ENCODE assay signal across 17 cellular contexts in the genomic region with DNA sequence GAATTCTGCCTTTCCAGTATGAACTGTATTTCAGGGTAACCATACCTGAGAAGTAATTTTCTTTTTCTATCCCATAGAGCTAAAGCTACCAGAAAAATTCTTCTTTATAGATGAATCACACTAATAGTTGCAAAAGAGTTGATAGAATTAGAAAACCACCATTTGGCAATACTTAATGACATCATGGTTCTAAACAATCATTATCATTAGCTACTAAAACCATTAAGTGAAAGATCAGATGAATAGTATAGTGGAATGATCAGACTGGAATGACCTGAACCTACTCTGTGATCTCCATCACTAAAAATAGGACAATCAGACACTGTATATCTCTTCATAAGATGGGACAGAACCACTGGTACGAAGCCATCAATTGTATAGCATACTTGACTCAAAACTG. TPM values are rescaled to one million over a fixed set of nuclear protein-coding genes. Genes with fewer than 3 reads are reported as not detected.
DNase-seq lines count a peak whose midpoint lies in the region; ATAC-seq and TF ChIP-seq lines count a peak whose summit lies in the region.
"Had no signal": no experiment of that assay in that cellular context is flagged by ENCODE, and none has a peak within 500 bp of the region (broad histone marks: within the 10 kb centered on the region; RNA-seq: fewer than 3 reads in every experiment).

No MANE protein-coding gene starts in this region.

- intact Hi-C loops in CD4-positive, alpha-beta memory T cell (cut with micrococcal nuclease): loop anchor here (5.0 kb wide), 1 partner anchor 168 kb away; no protein-coding TSS in a partner anchor
- intact Hi-C loops in adrenal gland (cut with DNase I): no loop called here

- no peak overlapping the region for H3K4me3 ChIP-seq in CD4-positive, alpha-beta memory T cell (ENCODE audit: low read length in 2 of 2)
- no peak overlapping the region for H3K4me3 ChIP-seq in GM23248
- no peak overlapping the region for H3K4me3 ChIP-seq in adrenal gland

- 0 out of 2 replicates have a peak, but pooled peaks cover under 1% of the 10 kb centered on the region for H3F3A ChIP-seq in GM23248 (ENCODE audit: insufficient read depth)

- 100% methylated on average over 1 of the region's 1 CpG for WGBS in GM23248 (ENCODE audit: low coverage in 1 of 2, low lambda C conversion rate in 2 of 2, missing lambda C conversion rate in 2 of 2), 2 experiments
- 87 to 100% (median 96%) methylated on average over 1 of the region's 1 CpG for WGBS in adrenal gland, 4 donors

- H3K27ac Mint-ChIP-seq in activated T-cell treated with anti-CD3 and anti-CD28 coated beads, Interleukin-2, amount 50 U/mL, for 24 hours: peak overlapping the region; percentile 92
- peak overlapping the region in 4 of 7 donors; percentile 62 to 79 (median 68) for H3K27ac Mint-ChIP-seq in CD4-positive, alpha-beta memory T cell
- peak overlapping the region; percentile 43 for H3K27ac Mint-ChIP-seq in activated CD8-positive, alpha-beta T cell treated with anti-CD3 and anti-CD28 coated beads, Interleukin-2, amount 10 ng/mL, durations not matched to agents 7 days and 5 days
- H3K27ac Mint-ChIP-seq in naive thymus-derived CD8-positive, alpha-beta T cell: peak overlapping the region in 8 of 10 donors; percentile 0 to 85 (median 76)

- H3K9ac ChIP-seq in GM23248: no peak overlapping the region

- no peaks in the 10 kb centered on the region for H3K9me2 ChIP-seq in GM23248 (ENCODE audit: insufficient read depth)

- POLR2A ChIA-PET in CD4-positive, alpha-beta memory T cell (lab: Charles Lee; ENCODE audit: partially characterized antibody): no interaction called here
- POLR2A ChIA-PET in activated CD8-positive, alpha-beta T cell treated with anti-CD3 and anti-CD28 coated beads, Interleukin-2, amount 10 ng/mL, durations not matched to agents 7 days and 5 days (lab: Charles Lee): no interaction called here
- POLR2A ChIA-PET in naive thymus-derived CD8-positive, alpha-beta T cell (lab: Charles Lee): interaction anchor here (0.6 to 0.7 kb wide), 2 partner anchors 14 to 24 kb away, joined by 3 read pairs; no protein-coding TSS in a partner anchor

- CTCF ChIA-PET in CD4-positive, alpha-beta memory T cell (lab: Charles Lee; ENCODE audit: partially characterized antibody): interaction anchor here (4.8 kb wide), 1 partner anchor 20 kb away, joined by 23 read pairs; no protein-coding TSS in a partner anchor
- CTCF ChIA-PET in activated CD8-positive, alpha-beta T cell treated with anti-CD3 and anti-CD28 coated beads, Interleukin-2, amount 10 ng/mL, durations not matched to agents 7 days and 5 days (lab: Charles Lee): interaction anchor here (1.0 to 1.3 kb wide), 2 partner anchors 19 to 43 kb away, joined by 5 read pairs; no protein-coding TSS in a partner anchor

- peaks cover 63% of the 10 kb centered on the region for H3K4me1 Mint-ChIP-seq in activated T-cell treated with anti-CD3 and anti-CD28 coated beads, Interleukin-2, amount 50 U/mL, for 24 hours (ENCODE audit: low read depth)
- H3K4me1 Mint-ChIP-seq in CD4-positive, alpha-beta memory T cell: peaks cover 21 to 33% (median 27%) of the 10 kb centered on the region in 4 donors
- H3K4me1 Mint-ChIP-seq in activated CD8-positive, alpha-beta T cell treated with anti-CD3 and anti-CD28 coated beads, Interleukin-2, amount 10 ng/mL, durations not matched to agents 7 days and 5 days (ENCODE audit: low read depth): peaks cover 33% of the 10 kb centered on the region
- peaks cover 5 to 30% (median 22%) of the 10 kb centered on the region in 4 donors for H3K4me1 Mint-ChIP-seq in naive thymus-derived CD8-positive, alpha-beta T cell

- no peaks in the 10 kb centered on the region for H4K20me1 ChIP-seq in GM23248 (ENCODE audit: insufficient read depth)

- H2AFZ ChIP-seq in GM23248: no peak overlapping the region

- H3K79me2 ChIP-seq in GM23248 (ENCODE audit: insufficient read depth): no peaks in the 10 kb centered on the region

- H3K9me3 Mint-ChIP-seq in activated T-cell treated with anti-CD3 and anti-CD28 coated beads, Interleukin-2, amount 50 U/mL, for 24 hours: no peaks in the 10 kb centered on the region
- no peaks in the 10 kb centered on the region for H3K9me3 Mint-ChIP-seq in CD4-positive, alpha-beta memory T cell
- H3K9me3 Mint-ChIP-seq in activated CD8-positive, alpha-beta T cell treated with anti-CD3 and anti-CD28 coated beads, Interleukin-2, amount 10 ng/mL, durations not matched to agents 7 days and 5 days (ENCODE audit: insufficient read depth): no peaks in the 10 kb centered on the region
- H3K9me3 Mint-ChIP-seq in naive thymus-derived CD8-positive, alpha-beta T cell: no peaks in the 10 kb centered on the region

- ATAC-seq in activated CD8-positive, alpha-beta T cell treated with anti-CD3 and anti-CD28 coated beads, Interleukin-2, amount 10 ng/mL, durations not matched to agents 7 days and 5 days: no peak
- ATAC-seq in naive thymus-derived CD8-positive, alpha-beta T cell: no peak

- no peaks in the 10 kb centered on the region for H3K9me3 ChIP-seq in CD4-positive, alpha-beta memory T cell (ENCODE audit: control insufficient read depth in 1 of 2, low read length in 2 of 2)
- H3K9me3 ChIP-seq in GM23248 (ENCODE audit: low read depth) (no peaks in the 10 kb centered on the region), adrenal gland (replicated peaks in 1 of 3) (no peaks in the 10 kb centered on the region)

- H3K27ac ChIP-seq in CD4-positive, alpha-beta memory T cell (ENCODE audit: low read depth, low read length): no peak overlapping the region
- no peak overlapping the region for H3K27ac ChIP-seq in GM23248
- no peak overlapping the region for H3K27ac ChIP-seq in adrenal gland

- TF ChIP-seq CTCF in adrenal gland (IDR thresholded peaks at IDR 0.05): no peak

- no peak overlapping the region for H3K4me2 ChIP-seq in GM23248 (ENCODE audit: unreplicated experiment)

- no peak for TF ChIP-seq POLR2A in adrenal gland (IDR thresholded peaks at IDR 0.05)

- H3K4me3 Mint-ChIP-seq in activated T-cell treated with anti-CD3 and anti-CD28 coated beads, Interleukin-2, amount 50 U/mL, for 24 hours: no peak overlapping the region
- no peak overlapping the region for H3K4me3 Mint-ChIP-seq in CD4-positive, alpha-beta memory T cell
- H3K4me3 Mint-ChIP-seq in activated CD8-positive, alpha-beta T cell treated with anti-CD3 and anti-CD28 coated beads, Interleukin-2, amount 10 ng/mL, durations not matched to agents 7 days and 5 days: no peak overlapping the region
- no peak overlapping the region for H3K4me3 Mint-ChIP-seq in naive thymus-derived CD8-positive, alpha-beta T cell

- peaks cover 94% of the 10 kb centered on the region for H3K36me3 Mint-ChIP-seq in activated T-cell treated with anti-CD3 and anti-CD28 coated beads, Interleukin-2, amount 50 U/mL, for 24 hours (ENCODE audit: low read depth)
- H3K36me3 Mint-ChIP-seq in CD4-positive, alpha-beta memory T cell: peaks cover 61 to 74% of the 10 kb centered on the region in 2 donors
- H3K36me3 Mint-ChIP-seq in activated CD8-positive, alpha-beta T cell treated with anti-CD3 and anti-CD28 coated beads, Interleukin-2, amount 10 ng/mL, durations not matched to agents 7 days and 5 days (ENCODE audit: low read depth): peaks cover 80% of the 10 kb centered on the region
- H3K36me3 Mint-ChIP-seq in naive thymus-derived CD8-positive, alpha-beta T cell: peaks cover 12 to 93% (median 23%) of the 10 kb centered on the region in 3 donors

- in situ Hi-C loops in GM23248 (cut with MboI): no loop called here

- peaks cover 80% of the 10 kb centered on the region for H3K36me3 ChIP-seq in CD4-positive, alpha-beta memory T cell (ENCODE audit: insufficient read depth, low read length)
- H3K36me3 ChIP-seq in GM23248 (ENCODE audit: low read depth) (peaks cover 19% of the 10 kb centered on the region; the same call in 1 of the 2 replicates), adrenal gland (replicated peaks in 1 of 2) (peaks cover 0 to 49% of the 10 kb centered on the region in 2 donors)

- no peak for DNase-seq in activated T-cell treated with anti-CD3 and anti-CD28 coated beads, Interleukin-2, amount 50 U/mL, for 24 hours
- DNase-seq in activated T-cell treated with anti-CD3 and anti-CD28 coated beads, Interleukin-2, amount 50 U/mL, for 48 hours: no peak
- no peak for DNase-seq in CD4-positive, alpha-beta memory T cell
- DNase-seq in activated CD8-positive, alpha-beta T cell treated with anti-CD3 and anti-CD28 coated beads, Interleukin-2, amount 10 ng/mL, durations not matched to agents 7 days and 5 days: no peak
- no peak for DNase-seq in naive thymus-derived CD8-positive, alpha-beta T cell
- DNase-seq in GM23248 (no peak), adrenal gland (no peak)
- DNase-seq: AML-193; H7; KG1; NCI-H1092; NCI-H1694; NCI-H345; NCI-H69; NK-92 treated with Interleukin-12 subunit alpha and Interleukin-12 subunit beta, amount 100 ng/mL, for 24 hours; OCI-M1; RPMI8226 had no signal

- peaks cover 15% of the 10 kb centered on the region for H3K4me1 ChIP-seq in CD4-positive, alpha-beta memory T cell (ENCODE audit: insufficient read depth, low read length)
- H3K4me1 ChIP-seq in GM23248 (ENCODE audit: insufficient read depth): peaks cover 6% of the 10 kb centered on the region; the same call in 1 of the 2 replicates
- peaks cover 0 to 12% of the 10 kb centered on the region in 2 donors for H3K4me1 ChIP-seq in adrenal gland (replicated peaks in 1 of 2)

- H3K27me3 Mint-ChIP-seq in activated T-cell treated with anti-CD3 and anti-CD28 coated beads, Interleukin-2, amount 50 U/mL, for 24 hours: no peaks in the 10 kb centered on the region
- no peaks in the 10 kb centered on the region for H3K27me3 Mint-ChIP-seq in CD4-positive, alpha-beta memory T cell
- no peaks in the 10 kb centered on the region for H3K27me3 Mint-ChIP-seq in activated CD8-positive, alpha-beta T cell treated with anti-CD3 and anti-CD28 coated beads, Interleukin-2, amount 10 ng/mL, durations not matched to agents 7 days and 5 days (ENCODE audit: low read depth)
- H3K27me3 Mint-ChIP-seq in naive thymus-derived CD8-positive, alpha-beta T cell: no peaks in the 10 kb centered on the region

- no peaks in the 10 kb centered on the region for H3K27me3 ChIP-seq in CD4-positive, alpha-beta memory T cell (ENCODE audit: insufficient read depth, low read length)
- H3K27me3 ChIP-seq in GM23248 (replicated peaks; ENCODE audit: insufficient read depth) (no peaks in the 10 kb centered on the region), adrenal gland (no peaks in the 10 kb centered on the region)

RNA-seq across cellular contexts. Expression of gene ZC3HAV1L, which starts 19.8 kb away (rescaled TPM):
- 1 to 10 TPM; 3.8 to 4.6 TPM for total RNA-seq in CD4-positive, alpha-beta memory T cell
- under 1 TPM in 1 of 2 donors, not detected in 1; 0.37 TPM for polyA plus RNA-seq in CD4-positive, alpha-beta memory T cell
- total RNA-seq in activated CD8-positive, alpha-beta T cell treated with anti-CD3 and anti-CD28 coated beads, Interleukin-2, amount 10 ng/mL, durations not matched to agents 7 days and 5 days: 10 to 100 TPM; 17.3 to 20.2 TPM
- under 1 TPM; 0.26 to 0.36 TPM for total RNA-seq in naive thymus-derived CD8-positive, alpha-beta T cell
- under 1 TPM in 1 of 3 donors, not detected in 2; 0.23 TPM for polyA plus RNA-seq in naive thymus-derived CD8-positive, alpha-beta T cell
- total RNA-seq in GM23248 (2014; rRNA removed; shearing (Covaris generic)): 10.9 TPM in 2 replicates
- polyA plus RNA-seq in GM23248 (2016; fragmentation: Nextera tagmentation; extraction: Ambion mirVana): 8.8 and 9.8 TPM in 2 replicates
- 10 to 100 TPM in 7 of 8 donors, 1 to 10 TPM in 1; 7.4 to 27.2 (median 17.0) TPM for total RNA-seq in adrenal gland
- polyA plus RNA-seq in adrenal gland: 1 to 10 TPM in 2 of 3 donors, under 1 TPM in 1; 0.30 to 3.4 (median 1.3) TPM

RNA-seq across cellular contexts. Expression of gene ZC3HAV1, which starts 53.8 kb away (rescaled TPM):
- total RNA-seq in CD4-positive, alpha-beta memory T cell: 100 to 1,000 TPM; 154 to 159 TPM
- 100 to 1,000 TPM; 150 to 169 TPM for polyA plus RNA-seq in CD4-positive, alpha-beta memory T cell
- total RNA-seq in activated CD8-positive, alpha-beta T cell treated with anti-CD3 and anti-CD28 coated beads, Interleukin-2, amount 10 ng/mL, durations not matched to agents 7 days and 5 days: 100 to 1,000 TPM; 121 to 122 TPM
- total RNA-seq in naive thymus-derived CD8-positive, alpha-beta T cell: 100 to 1,000 TPM; 202 to 214 TPM
- polyA plus RNA-seq in naive thymus-derived CD8-positive, alpha-beta T cell: 100 to 1,000 TPM; 144 to 188 (median 162) TPM
- total RNA-seq in GM23248 (2014; rRNA removed; shearing (Covaris generic)): 30.5 and 36.4 TPM in 2 replicates
- polyA plus RNA-seq in GM23248 (2016; fragmentation: Nextera tagmentation; extraction: Ambion mirVana): 28.8 and 29.9 TPM in 2 replicates
- total RNA-seq in adrenal gland: 10 to 100 TPM; 28.8 to 50.8 (median 38.6) TPM
- 10 to 100 TPM in 1 of 3 donors, 1 to 10 TPM in 2; 7.7 to 33.6 (median 9.9) TPM for polyA plus RNA-seq in adrenal gland
